ENCODE assay signal across 8 cellular contexts in genomic region chr9:129496187-129497063, GRCh38.
DNase-seq lines count a peak whose midpoint lies in the region; ATAC-seq and TF ChIP-seq lines count a peak whose summit lies in the region.

No MANE protein-coding gene starts in this region.

- H3K27me3 ChIP-seq in BE2C (no peaks in the 10 kb centered on the region), PC-9 (ENCODE audit: insufficient read depth, low read depth) (no peaks in the 10 kb centered on the region), esophagus muscularis mucosa (no peaks in the 10 kb centered on the region), muscle layer of colon (ENCODE audit: control insufficient read depth in 1 of 2, insufficient read depth in 2 of 2, low read length in 2 of 2) (no peaks in the 10 kb centered on the region)

- H4K20me1 ChIP-seq in PC-9 (ENCODE audit: insufficient read depth) = no peaks in the 10 kb centered on the region

- CTCF ChIA-PET in PC-9 (lab: Charles Lee) = interaction anchor here (0.6 to 1.5 kb wide), 5 partner anchors 52 to 356 kb away, joined by 3 read pairs; no protein-coding TSS in a partner anchor

- peaks cover 25% of the 10 kb centered on the region for H3K4me1 Mint-ChIP-seq in activated T-helper 1 cell treated with anti-CD3 and anti-CD28 coated beads, Interleukin-12 subunit alpha, Interleukin-12 subunit beta, Interleukin-2, Interleukin-4 antibody, amounts not matched to agents 30 ng/mL and 10 ng/mL and 1 ng/mL, durations not matched to agents 14 hours and 24 hours and 36 hours (ENCODE audit: low read depth)

- H3K36me3 Mint-ChIP-seq in activated T-helper 1 cell treated with anti-CD3 and anti-CD28 coated beads, Interleukin-12 subunit alpha, Interleukin-12 subunit beta, Interleukin-2, Interleukin-4 antibody, amounts not matched to agents 30 ng/mL and 10 ng/mL and 1 ng/mL, durations not matched to agents 14 hours and 24 hours and 36 hours (ENCODE audit: low read depth) = peaks cover 29% of the 10 kb centered on the region

- TF ChIP-seq CTCF in BE2C (IDR thresholded peaks at IDR 0.05; ENCODE audit: low read depth, low read length) = no peak
- no peak for TF ChIP-seq CTCF in PC-9 (conservative IDR thresholded peaks at IDR 0.05)
- no peak for TF ChIP-seq CTCF in esophagus muscularis mucosa (IDR thresholded peaks at IDR 0.05)

- no peak for TF ChIP-seq EP300 in esophagus muscularis mucosa (IDR thresholded peaks at IDR 0.05)

- no peak for ATAC-seq in HG02623 (IDR thresholded peaks at IDR 0.05; ENCODE audit: unreplicated experiment)

- peaks cover 40% of the 10 kb centered on the region for H3F3A ChIP-seq in PC-9 (ENCODE audit: insufficient read depth, low read depth)

- peak overlapping the region; percentile 81 for H3K4me3 Mint-ChIP-seq in activated T-helper 1 cell treated with anti-CD3 and anti-CD28 coated beads, Interleukin-12 subunit alpha, Interleukin-12 subunit beta, Interleukin-2, Interleukin-4 antibody, amounts not matched to agents 30 ng/mL and 10 ng/mL and 1 ng/mL, durations not matched to agents 14 hours and 24 hours and 36 hours

- H3K9me3 Mint-ChIP-seq in activated T-helper 1 cell treated with anti-CD3 and anti-CD28 coated beads, Interleukin-12 subunit alpha, Interleukin-12 subunit beta, Interleukin-2, Interleukin-4 antibody, amounts not matched to agents 30 ng/mL and 10 ng/mL and 1 ng/mL, durations not matched to agents 14 hours and 24 hours and 36 hours = no peaks in the 10 kb centered on the region

- POLR2A ChIA-PET in PC-9 (lab: Charles Lee; ENCODE audit: unreplicated experiment) = interaction anchor here (0.6 to 2.1 kb wide), 13 partner anchors 13 to 356 kb away, joined by 4 to 22 read pairs (median 6); partner anchors contain the start of gene IER5L

- H3K4me1 ChIP-seq in BE2C = peaks cover 44% of the 10 kb centered on the region
- H3K4me1 ChIP-seq in PC-9 (replicated peaks; ENCODE audit: insufficient read depth) = peaks cover 45% of the 10 kb centered on the region
- peaks cover 64 to 97% (median 94%) of the 10 kb centered on the region in 4 donors for H3K4me1 ChIP-seq in esophagus muscularis mucosa
- peaks cover 63% of the 10 kb centered on the region for H3K4me1 ChIP-seq in muscle layer of colon (ENCODE audit: insufficient read depth, low read length)

- BruUV-seq in PC-9 (replicated peaks; lab: Mats Ljungman, UMichigan) = no TSS peak

- H3K79me2 ChIP-seq in PC-9 (ENCODE audit: low read depth) = peaks cover 18% of the 10 kb centered on the region

- DNase-seq in BE2C (peak; percentile 98), HS-5 (ENCODE audit: low read depth) (peak; percentile 35), PC-9 (peak; percentile 65 to 94), esophagus muscularis mucosa (ENCODE audit: extremely low spot score) (peak; percentile 99)
- peak; percentile 66 for DNase-seq in activated T-helper 1 cell treated with anti-CD3 and anti-CD28 coated beads, Interleukin-12 subunit alpha, Interleukin-12 subunit beta, Interleukin-2, Interleukin-4 antibody, amounts not matched to agents 30 ng/mL and 10 ng/mL and 1 ng/mL, durations not matched to agents 14 hours and 24 hours and 36 hours (ENCODE audit: low spot score)
- peak; percentile 60 to 70 for DNase-seq in stimulated activated CD8-positive, alpha-beta memory T cell treated with anti-CD3 and anti-CD28 coated beads, Interleukin-4, amount 100 ng/mL, for 1 hour (ENCODE audit: low read depth in 2 of 2, low spot score in 1 of 2)

- no peaks in the 10 kb centered on the region for H3K27me3 Mint-ChIP-seq in activated T-helper 1 cell treated with anti-CD3 and anti-CD28 coated beads, Interleukin-12 subunit alpha, Interleukin-12 subunit beta, Interleukin-2, Interleukin-4 antibody, amounts not matched to agents 30 ng/mL and 10 ng/mL and 1 ng/mL, durations not matched to agents 14 hours and 24 hours and 36 hours (ENCODE audit: insufficient read depth)

- H3K9me3 ChIP-seq in BE2C = no peaks in the 10 kb centered on the region
- H3K9me3 ChIP-seq in PC-9 (ENCODE audit: insufficient read depth, low read depth) = no peaks in the 10 kb centered on the region
- H3K9me3 ChIP-seq in esophagus muscularis mucosa = no peaks in the 10 kb centered on the region
- H3K9me3 ChIP-seq in muscle layer of colon (ENCODE audit: low read length) = no peaks in the 10 kb centered on the region

- WGBS in esophagus muscularis mucosa = under 1% methylated on average over 24 of the region's 57 CpGs

- no peaks in the 10 kb centered on the region for H3K9me2 ChIP-seq in PC-9 (ENCODE audit: insufficient read depth)

- peak overlapping the region; percentile 86 for H3K27ac Mint-ChIP-seq in activated T-helper 1 cell treated with anti-CD3 and anti-CD28 coated beads, Interleukin-12 subunit alpha, Interleukin-12 subunit beta, Interleukin-2, Interleukin-4 antibody, amounts not matched to agents 30 ng/mL and 10 ng/mL and 1 ng/mL, durations not matched to agents 14 hours and 24 hours and 36 hours

- intact Hi-C loops in PC-9 (cut with micrococcal nuclease; ENCODE audit: unreplicated experiment) = loop anchor here (1.0 to 2.0 kb wide), 3 partner anchors 8 to 110 kb away; no protein-coding TSS in a partner anchor
- intact Hi-C loops in activated T-helper 1 cell treated with anti-CD3 and anti-CD28 coated beads, Interleukin-12 subunit alpha, Interleukin-12 subunit beta, Interleukin-2, Interleukin-4 antibody, amounts not matched to agents 30 ng/mL and 10 ng/mL and 1 ng/mL, durations not matched to agents 14 hours and 24 hours and 36 hours (cut with micrococcal nuclease) = loop anchor here (1.0 to 2.0 kb wide), 5 partner anchors 8 to 357 kb away; no protein-coding TSS in a partner anchor
- intact Hi-C loops in esophagus muscularis mucosa (cut with DNase I) = loop anchor here (5.0 kb wide), 2 partner anchors 84 to 164 kb away; no protein-coding TSS in a partner anchor

- H3K4me2 ChIP-seq in PC-9 = peak overlapping the region; percentile 99

- H3K27ac ChIP-seq in PC-9 (peak overlapping the region; percentile 64), esophagus muscularis mucosa (replicated peaks in 1 of 4) (peak overlapping the region; percentile 97 to 100 (median 98)), muscle layer of colon (ENCODE audit: low read depth, low read length) (peak overlapping the region; percentile 98)

- peak overlapping the region; percentile 93 for H3K9ac ChIP-seq in muscle layer of colon (ENCODE audit: low read length)

- TF ChIP-seq POLR2A in esophagus muscularis mucosa (IDR thresholded peaks at IDR 0.05; ENCODE audit: low read depth) = peak; percentile 82

- H3K4me3 ChIP-seq in BE2C (ENCODE audit: low read depth, low read length) (peak overlapping the region; percentile 65), PC-9 (peak overlapping the region; percentile 60), esophagus muscularis mucosa (peak overlapping the region; percentile 64 to 71 (median 66)), muscle layer of colon (ENCODE audit: low read depth in 1 of 2, low read length in 2 of 2) (peak overlapping the region; percentile 68 to 75)

- H3K36me3 ChIP-seq in BE2C (no peaks in the 10 kb centered on the region), PC-9 (ENCODE audit: low read depth) (no peaks in the 10 kb centered on the region), esophagus muscularis mucosa (peaks cover 0 to 20% (median 10%) of the 10 kb centered on the region in 4 donors), muscle layer of colon (ENCODE audit: insufficient read depth, low read length) (peaks cover 7% of the 10 kb centered on the region)

- H2AFZ ChIP-seq in PC-9 = peak overlapping the region; percentile 70

Comparison
In these comparisons a context has a peak if more than half of its experiments do, and no peak if none do; other contexts are left out.
1. DNase-seq: peak in every context shown above with its lines; median percentile 99 in esophagus muscularis mucosa; 98 in BE2C; 80 in PC-9; 66 in activated T-helper 1 cell treated with anti-CD3 and anti-CD28 coated beads, Interleukin-12 subunit alpha, Interleukin-12 subunit beta, Interleukin-2, Interleukin-4 antibody, amounts not matched to agents 30 ng/mL and 10 ng/mL and 1 ng/mL, durations not matched to agents 14 hours and 24 hours and 36 hours; 65 in stimulated activated CD8-positive, alpha-beta memory T cell treated with anti-CD3 and anti-CD28 coated beads, Interleukin-4, amount 100 ng/mL, for 1 hour; 35 in HS-5.